ENCODE assay signal across 25 cellular contexts in the genomic region with DNA sequence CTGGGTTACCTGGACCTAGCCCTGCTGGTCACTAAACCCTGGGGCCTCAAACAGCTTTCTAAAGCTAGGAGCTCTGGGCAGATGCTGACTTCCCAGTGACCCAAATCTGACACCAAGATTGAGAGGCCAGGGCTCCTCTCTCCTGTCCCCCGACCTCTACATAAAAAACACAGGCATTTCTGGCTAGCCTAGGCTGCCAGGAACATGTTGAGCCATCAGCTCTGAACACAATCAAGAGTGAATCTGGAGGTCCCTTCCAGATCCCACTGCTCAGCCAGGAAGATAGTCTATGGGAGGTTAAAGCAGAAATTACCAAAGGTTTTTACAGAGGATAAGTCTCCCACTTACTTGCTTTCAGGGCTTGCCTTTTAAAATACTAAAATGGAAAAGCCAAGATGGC. TPM values are rescaled to one million over a fixed set of nuclear protein-coding genes. Genes with fewer than 3 reads are reported as not detected.
"Had no signal": no experiment of that assay in that cellular context is flagged by ENCODE, and none has a peak within 500 bp of the region (broad histone marks: within the 10 kb centered on the region; RNA-seq: fewer than 3 reads in every experiment).

No MANE protein-coding gene starts in this region.

- H3K27ac ChIP-seq: cardiac muscle cell, stomach, suprapubic skin, tibial nerve had no signal

- FAIRE-seq: endometrium, islet of Langerhans, small intestine had no signal

- H3K27me3 ChIP-seq: cardiac muscle cell, stomach, suprapubic skin, tibial nerve had no signal

- H3K4me3 ChIP-seq: cardiac muscle cell, mucosa of descending colon, stomach, suprapubic skin, tibial nerve had no signal

- H3K9me3 ChIP-seq: mucosa of descending colon, stomach, suprapubic skin, tibial nerve had no signal

- H3K36me3 ChIP-seq: cardiac muscle cell, stomach, suprapubic skin, tibial nerve had no signal

- ATAC-seq: mucosa of descending colon; sciatic nerve; stimulated activated effector memory CD8-positive, alpha-beta T cell treated with anti-CD3 and anti-CD28 coated beads, Interleukin-12 subunit alpha, Interleukin-12 subunit beta, amount 100 ng/mL, for 72 hours; T-helper 17 cell had no signal

- DNase-seq: activated CD4-positive, alpha-beta memory T cell treated with anti-CD3 and anti-CD28 coated beads for 36 hours; activated CD4-positive, alpha-beta T cell treated with anti-CD3 and anti-CD28 coated beads for 48 hours; activated CD4-positive, CD25-positive, alpha-beta regulatory T cell; activated naive CD4-positive, alpha-beta T cell treated with Interleukin-2 at 50 U/mL for 16 hours; activated naive CD8-positive, alpha-beta T cell treated with anti-CD3 and anti-CD28 coated beads, Interleukin-2, amount 10 ng/mL, durations not matched to agents 7 days and 5 days; activated T-cell treated with anti-CD3 and anti-CD28 coated beads, Interleukin-2, amount 50 U/mL, for 48 hours; amygdala; effector CD4-positive, alpha-beta T cell; foreskin melanocyte; hippocampal formation; mesendoderm; mucosa of descending colon; nucleus accumbens; posterior cingulate gyrus; small intestine; stimulated activated CD4-positive, alpha-beta T cell treated with anti-CD3 and anti-CD28 coated beads, Interleukin-2, amount 100 ng/mL, for 24 hours; stomach; T-helper 17 cell had no signal

RNA-seq across cellular contexts. Expression of gene PDE1C, which starts 22.1 kb away (rescaled TPM):
- total RNA-seq: activated CD4-positive, alpha-beta memory T cell treated with anti-CD3 and anti-CD28 coated beads for 36 hours; activated naive CD8-positive, alpha-beta T cell treated with anti-CD3 and anti-CD28 coated beads, Interleukin-2, amount 10 ng/mL, durations not matched to agents 7 days and 5 days; T-helper 17 cell had no signal
